ENCODE assay signal across 23 cellular contexts in genomic region chr7:116161733-116162132, GRCh38. TPM values are rescaled to one million over a fixed set of nuclear protein-coding genes. Genes with fewer than 3 reads are reported as not detected.
DNase-seq lines count a peak whose midpoint lies in the region; ATAC-seq and TF ChIP-seq lines count a peak whose summit lies in the region.
"Had no signal": no experiment of that assay in that cellular context is flagged by ENCODE, and none has a peak within 500 bp of the region (broad histone marks: within the 10 kb centered on the region; RNA-seq: fewer than 3 reads in every experiment).

No MANE protein-coding gene starts in this region.

- POLR2A ChIA-PET in activated CD4-positive, alpha-beta memory T cell treated with anti-CD3 and anti-CD28 coated beads, Interleukin-2, amount 10 ng/mL, durations not matched to agents 7 days and 5 days (lab: Charles Lee) = no interaction called here

- TF ChIP-seq CTCF in progenitor cell of endocrine pancreas (IDR thresholded peaks at IDR 0.05; ENCODE audit: unreplicated experiment) = no peak

- H3K4me3 Mint-ChIP-seq in progenitor cell of endocrine pancreas (ENCODE audit: low read depth) = no peak overlapping the region
- no peak overlapping the region for H3K4me3 Mint-ChIP-seq in activated CD4-positive, alpha-beta memory T cell treated with anti-CD3 and anti-CD28 coated beads, Interleukin-2, amount 10 ng/mL, durations not matched to agents 7 days and 5 days
- H3K4me3 Mint-ChIP-seq: central memory CD8-positive, alpha-beta T cell; effector memory CD8-positive, alpha-beta T cell; T-helper 2 cell treated with Interferon-gamma antibody and Interleukin-4, amounts not matched to agents 5 μg/mL and 100 μg/mL, for 36 hours had no signal

- CTCF ChIA-PET in activated CD4-positive, alpha-beta memory T cell treated with anti-CD3 and anti-CD28 coated beads, Interleukin-2, amount 10 ng/mL, durations not matched to agents 7 days and 5 days (lab: Charles Lee) = no interaction called here

- H3K9me3 Mint-ChIP-seq in progenitor cell of endocrine pancreas (ENCODE audit: low read depth) = no peaks in the 10 kb centered on the region
- no peaks in the 10 kb centered on the region for H3K9me3 Mint-ChIP-seq in activated CD4-positive, alpha-beta memory T cell treated with anti-CD3 and anti-CD28 coated beads, Interleukin-2, amount 10 ng/mL, durations not matched to agents 7 days and 5 days
- H3K9me3 Mint-ChIP-seq: activated T-helper 2 cell treated with anti-CD3 and anti-CD28 coated beads, Interferon-gamma antibody, Interleukin-2, Interleukin-4, amounts not matched to agents 10 μg/mL and 5 μg/mL and 100 μg/mL, durations not matched to agents 14 hours and 24 hours and 36 hours; central memory CD8-positive, alpha-beta T cell; effector memory CD8-positive, alpha-beta T cell; T-helper 2 cell treated with Interferon-gamma antibody and Interleukin-4, amounts not matched to agents 5 μg/mL and 100 μg/mL, for 36 hours had no signal

- DNase-seq in ELF-1 (ENCODE audit: low read depth, low spot score) = peak; percentile 42
- peak; percentile 35 for DNase-seq in M059J (ENCODE audit: low read depth)
- peak; percentile 60 for DNase-seq in iPS-NIHi11 (ENCODE audit: low spot score)
- no peak for DNase-seq in progenitor cell of endocrine pancreas (ENCODE audit: low spot score, unreplicated experiment)
- DNase-seq in amniotic stem cell (lab: John Stamatoyannopoulos, UW) = no peak
- no peak for DNase-seq in cerebellar cortex (ENCODE audit: low spot score)
- no peak for DNase-seq in activated CD4-positive, alpha-beta memory T cell treated with anti-CD3 and anti-CD28 coated beads, Interleukin-2, amount 10 ng/mL, durations not matched to agents 7 days and 5 days
- DNase-seq: adrenal gland; DMS 273 treated with DMSO at 0.1 percent for 48 hours; effector memory CD8-positive, alpha-beta T cell; heart right ventricle; MG63; naive B cell; NCI-H1930; NCI-H526; OCI-M1; posterior cingulate gyrus; testis had no signal

- H3K36me3 Mint-ChIP-seq in progenitor cell of endocrine pancreas (ENCODE audit: insufficient read depth) = no peaks in the 10 kb centered on the region
- H3K36me3 Mint-ChIP-seq in activated CD4-positive, alpha-beta memory T cell treated with anti-CD3 and anti-CD28 coated beads, Interleukin-2, amount 10 ng/mL, durations not matched to agents 7 days and 5 days (ENCODE audit: low read depth) = no peaks in the 10 kb centered on the region
- H3K36me3 Mint-ChIP-seq: naive B cell had no signal

- H3K4me1 Mint-ChIP-seq in progenitor cell of endocrine pancreas (ENCODE audit: low read depth) = peaks cover 21% of the 10 kb centered on the region
- peaks cover 9% of the 10 kb centered on the region for H3K4me1 Mint-ChIP-seq in activated CD4-positive, alpha-beta memory T cell treated with anti-CD3 and anti-CD28 coated beads, Interleukin-2, amount 10 ng/mL, durations not matched to agents 7 days and 5 days
- H3K4me1 Mint-ChIP-seq: central memory CD8-positive, alpha-beta T cell had no signal

- peaks cover 23% of the 10 kb centered on the region for H3K27me3 Mint-ChIP-seq in progenitor cell of endocrine pancreas
- H3K27me3 Mint-ChIP-seq in activated CD4-positive, alpha-beta memory T cell treated with anti-CD3 and anti-CD28 coated beads, Interleukin-2, amount 10 ng/mL, durations not matched to agents 7 days and 5 days = peaks cover 18% of the 10 kb centered on the region

- peak overlapping the region; percentile 23 for H3K27ac Mint-ChIP-seq in progenitor cell of endocrine pancreas
- H3K27ac Mint-ChIP-seq in activated CD4-positive, alpha-beta memory T cell treated with anti-CD3 and anti-CD28 coated beads, Interleukin-2, amount 10 ng/mL, durations not matched to agents 7 days and 5 days = no peak overlapping the region
- H3K27ac Mint-ChIP-seq: activated T-helper 2 cell treated with anti-CD3 and anti-CD28 coated beads, Interferon-gamma antibody, Interleukin-2, Interleukin-4, amounts not matched to agents 10 μg/mL and 5 μg/mL and 100 μg/mL, durations not matched to agents 14 hours and 24 hours and 36 hours; effector memory CD8-positive, alpha-beta T cell; T-helper 2 cell treated with Interferon-gamma antibody and Interleukin-4, amounts not matched to agents 5 μg/mL and 100 μg/mL, for 36 hours had no signal

- no peak for ATAC-seq in HG02852 (IDR thresholded peaks at IDR 0.05; ENCODE audit: unreplicated experiment)
- ATAC-seq: effector memory CD8-positive, alpha-beta T cell; left lobe of liver had no signal

RNA-seq across cellular contexts. Expression of gene TES, which starts 48.6 kb away (rescaled TPM):
- 0.20 TPM in 1 of 2 replicates, not detected in the other for total RNA-seq in M059J (2014; rRNA removed; shearing (Covaris generic))
- total RNA-seq in progenitor cell of endocrine pancreas = 123 and 140 TPM in 2 replicates
- 100 to 1,000 TPM; 134 to 140 TPM for total RNA-seq in activated CD4-positive, alpha-beta memory T cell treated with anti-CD3 and anti-CD28 coated beads, Interleukin-2, amount 10 ng/mL, durations not matched to agents 7 days and 5 days

Comparison
In these comparisons a context has a peak if more than half of its experiments do, and no peak if none do; other contexts are left out.
1. DNase-seq: peak in ELF-1 (single experiment), M059J (single experiment) and iPS-NIHi11 (single experiment); none in progenitor cell of endocrine pancreas (single experiment), amniotic stem cell (single experiment), cerebellar cortex (single experiment) and activated CD4-positive, alpha-beta memory T cell treated with anti-CD3 and anti-CD28 coated beads, Interleukin-2, amount 10 ng/mL, durations not matched to agents 7 days and 5 days (single experiment).
2. RNA of gene TES, which starts 48.6 kb away (total RNA-seq): 134 to 140 TPM in activated CD4-positive, alpha-beta memory T cell treated with anti-CD3 and anti-CD28 coated beads, Interleukin-2, amount 10 ng/mL, durations not matched to agents 7 days and 5 days and 123 to 140 TPM in progenitor cell of endocrine pancreas; 0.20 TPM in M059J; every median in the first group is over 100 times any median in the second.